In genomic region chr14:104548802-104549535, GRCh38 we compare ENCODE assay signal across 1 cellular context.
TF ChIP-seq lines count a peak whose summit lies in the region.

No MANE protein-coding gene starts in this region.

TF ChIP-seq in GM23338, 12 proteins besides CTCF, POLR2A, EP300 and RAD21 (continued from another document):
- TF ChIP-seq ZNF114 (CRISPR knock-in tag; IDR thresholded peaks at IDR 0.05) (no peak), EZH2phosphoT487 (IDR thresholded peaks at IDR 0.05; ENCODE audit: unreplicated experiment) (no peak), NANOG (IDR thresholded peaks at IDR 0.05; ENCODE audit: borderline replicate concordance) (no peak), JUNB (IDR thresholded peaks at IDR 0.05; ENCODE audit: unreplicated experiment) (no peak), ZNF331 (CRISPR knock-in tag; IDR thresholded peaks at IDR 0.05; ENCODE audit: low read depth) (no peak)
